In the genomic region with DNA sequence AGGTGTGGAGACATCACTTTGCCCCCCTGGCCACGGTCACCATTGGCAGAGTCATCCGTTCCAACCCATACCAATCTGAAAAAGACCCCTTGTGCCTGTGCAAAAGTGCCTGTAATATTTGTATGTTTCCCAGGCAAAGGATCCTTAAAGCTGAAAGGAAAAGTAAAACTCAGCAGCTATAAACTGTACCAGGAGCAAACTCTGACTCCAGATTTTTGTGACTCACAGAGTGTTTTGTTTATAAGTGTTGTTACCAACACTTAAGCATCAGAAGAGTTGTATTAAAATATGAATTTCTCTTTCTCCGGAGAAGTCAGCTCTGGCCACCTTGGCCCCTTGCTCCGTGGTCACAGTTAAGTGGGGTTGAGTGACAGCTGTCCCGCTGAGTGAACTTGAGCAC, we compare ENCODE assay signal across 31 cellular contexts.
"Had no signal": no experiment of that assay in that cellular context is flagged by ENCODE, and none has a peak within 500 bp of the region (broad histone marks: within the 10 kb centered on the region; RNA-seq: fewer than 3 reads in every experiment).

No MANE protein-coding gene starts in this region.

- DNase-seq: activated B cell treated with CpG ODN at 0.5 μM for 24 hours; activated CD4-positive, alpha-beta T cell treated with anti-CD3 and anti-CD28 coated beads for 48 hours; activated CD4-positive, alpha-beta T cell treated with anti-CD3 and anti-CD28 coated beads, Interleukin-2, amount 50 U/mL, for 1 hour; activated CD4-positive, alpha-beta T cell treated with anti-CD3 and anti-CD28 coated beads, Interleukin-2, amount 50 U/mL, for 48 hours; activated CD8-positive, alpha-beta memory T cell treated with anti-CD3 and anti-CD28 coated beads for 24 hours; activated CD8-positive, alpha-beta T cell treated with anti-CD3 and anti-CD28 coated beads for 36 hours; activated effector memory CD4-positive, alpha-beta T cell treated with Interleukin-2 at 50 U/mL for 16 hours; activated naive CD4-positive, alpha-beta T cell treated with anti-CD3 and anti-CD28 coated beads for 36 hours; activated naive CD8-positive, alpha-beta T cell treated with anti-CD3 and anti-CD28 coated beads for 36 hours; activated naive CD8-positive, alpha-beta T cell treated with anti-CD3 and anti-CD28 coated beads, Interleukin-2, amount 50 U/mL, for 24 hours; activated T-cell treated with anti-CD3 and anti-CD28 coated beads, Interleukin-2, amount 50 U/mL, for 4 hours; adrenal gland; amygdala; central memory CD4-positive, alpha-beta T cell; cortex of kidney; effector CD8-positive, alpha-beta T cell; esophagus squamous epithelium; foreskin fibroblast; gastrocnemius medialis; glutamatergic neuron; heart left ventricle; T-helper 1 cell; T-helper 17 cell; T1000; WERI-Rb-1 had no signal

- ATAC-seq: activated CD4-positive, CD25-positive, alpha-beta regulatory T cell treated with anti-CD3 and anti-CD28 coated beads, Interleukin-2, amount 50 U/mL, for 24 hours; activated CD8-positive, alpha-beta T cell treated with anti-CD3 and anti-CD28 coated beads for 36 hours; activated naive CD8-positive, alpha-beta T cell treated with anti-CD3 and anti-CD28 coated beads, Interleukin-2, amount 50 U/mL, for 24 hours; activated T-cell treated with anti-CD3 and anti-CD28 coated beads, Interleukin-2, amount 50 U/mL, for 4 hours; activated T-helper 17 cell treated with anti-CD3 and anti-CD28 coated beads, Interleukin-2, amount 50 U/mL, for 72 hours; gastrocnemius medialis; T-helper 17 cell had no signal

- H3K27ac ChIP-seq: adrenal gland, ascending aorta, breast epithelium, cardiac muscle cell, epithelial cell of prostate, esophagus squamous epithelium, gastrocnemius medialis, WERI-Rb-1 had no signal

- H3K4me1 ChIP-seq: adrenal gland, ascending aorta, breast epithelium, gastrocnemius medialis had no signal

- H3K36me3 ChIP-seq: adrenal gland, ascending aorta, breast epithelium, cardiac muscle cell, esophagus squamous epithelium, gastrocnemius medialis, heart left ventricle, WERI-Rb-1 had no signal

- H3K9me3 ChIP-seq: adrenal gland, ascending aorta, breast epithelium, esophagus squamous epithelium, gastrocnemius medialis, heart left ventricle had no signal

- H3K4me3 ChIP-seq: adrenal gland, ascending aorta, breast epithelium, cardiac muscle cell, esophagus squamous epithelium, gastrocnemius medialis, heart left ventricle had no signal

- H3K27me3 ChIP-seq: adrenal gland, ascending aorta, breast epithelium, esophagus squamous epithelium, gastrocnemius medialis had no signal
